In the genomic region with DNA sequence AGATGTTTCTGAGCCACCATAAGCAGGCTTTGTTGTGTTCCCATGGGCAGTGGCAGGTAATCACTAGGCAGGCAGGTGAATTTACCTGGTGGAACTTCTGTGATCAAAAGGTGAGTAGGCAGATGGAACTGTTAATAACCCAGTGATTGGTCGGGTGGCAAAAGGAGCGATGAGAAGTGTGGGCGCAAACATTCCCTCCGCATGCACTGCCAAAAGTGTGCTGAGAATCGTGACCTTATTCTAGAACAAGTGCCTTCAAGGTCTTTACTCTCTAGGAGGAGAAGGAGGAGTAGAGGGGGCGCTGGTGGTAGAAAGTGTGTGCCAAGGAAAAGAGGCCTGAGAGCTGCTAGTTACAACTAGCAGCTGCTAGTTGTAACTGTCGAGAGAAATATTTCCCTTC, we compare ENCODE assay signal across 18 cellular contexts. TPM values are rescaled to one million over a fixed set of nuclear protein-coding genes. Genes with fewer than 3 reads are reported as not detected.
DNase-seq lines count a peak whose midpoint lies in the region; ATAC-seq, FAIRE-seq and TF ChIP-seq lines count a peak whose summit lies in the region.
"Had no signal": no experiment of that assay in that cellular context is flagged by ENCODE, and none has a peak within 500 bp of the region (broad histone marks: within the 10 kb centered on the region; RNA-seq: fewer than 3 reads in every experiment).

No MANE protein-coding gene starts in this region.

- peaks cover 7 to 16% of the 10 kb centered on the region in 2 donors for H3K4me1 ChIP-seq in kidney (ENCODE audit: control insufficient read depth in 1 of 2, insufficient read depth in 1 of 2, low read depth in 1 of 2, low read length in 2 of 2)

- intact Hi-C loops in natural killer cell (cut with micrococcal nuclease) (loop anchor here (5.0 kb wide), 1 partner anchor 222 kb away; no protein-coding TSS in a partner anchor), kidney (cut with DNase I) (no loop called here)

- H3K4me3 Mint-ChIP-seq in natural killer cell, result no peak overlapping the region
- H3K4me3 Mint-ChIP-seq in natural killer cell treated with Interleukin-12 subunit alpha and Interleukin-12 subunit beta and Interleukin-15 and Interleukin-18, amount 100 ng/mL, for 72 hours, result no peak overlapping the region

- H3K9me3 ChIP-seq in kidney (ENCODE audit: control insufficient read depth in 1 of 2, low read length in 2 of 2), result no peaks in the 10 kb centered on the region
- H3K9me3 ChIP-seq: BLaER1 had no signal

- H3K27me3 Mint-ChIP-seq in natural killer cell (ENCODE audit: low read depth in 2 of 2), result peaks cover 0 to 9% of the 10 kb centered on the region in 2 donors
- peaks cover 4 to 5% of the 10 kb centered on the region in 2 donors for H3K27me3 Mint-ChIP-seq in natural killer cell treated with Interleukin-12 subunit alpha and Interleukin-12 subunit beta and Interleukin-15 and Interleukin-18, amount 100 ng/mL, for 72 hours

- DNase-seq in NCI-H510A treated with DMSO at 0.1 percent for 48 hours (lab: John Stamatoyannopoulos, UW) (peak; percentile 33), NCI-H510A (lab: John Stamatoyannopoulos, UW) (no peak), natural killer cell (no peak), kidney (no peak), NCI-H1092 treated with DMSO at 0.1 percent for 48 hours (lab: John Stamatoyannopoulos, UW) (no peak), NAMALWA (ENCODE audit: low spot score) (no peak), NCI-H526 (lab: John Stamatoyannopoulos, UW) (no peak)
- no peak for DNase-seq in natural killer cell treated with Interleukin-12 subunit alpha and Interleukin-12 subunit beta and Interleukin-15 and Interleukin-18, amount 100 ng/mL, for 72 hours (ENCODE audit: low spot score)
- DNase-seq: GM23248, Kasumi-1, MV-4-11, NCI-H146, NCI-H2081 treated with DMSO at 0.1 percent for 48 hours, NCI-H345, SHP77 treated with DMSO at 0.1 percent for 48 hours had no signal

- FAIRE-seq in kidney (lab: Jason Lieb, UNC), result no peak

- H3K27ac Mint-ChIP-seq in natural killer cell, result peak overlapping the region; percentile 23 to 86
- no peak overlapping the region for H3K27ac Mint-ChIP-seq in natural killer cell treated with Interleukin-12 subunit alpha and Interleukin-12 subunit beta and Interleukin-15 and Interleukin-18, amount 100 ng/mL, for 72 hours

- no peak overlapping the region for H3K9ac ChIP-seq in kidney (ENCODE audit: low read length in 2 of 2)
- H3K9ac ChIP-seq: BLaER1, GM23248 had no signal

- H3K36me3 ChIP-seq in kidney (ENCODE audit: control insufficient read depth in 1 of 2, insufficient read depth in 2 of 2, low read length in 2 of 2), result no peaks in the 10 kb centered on the region
- H3K36me3 ChIP-seq: BLaER1 had no signal

- peak overlapping the region; percentile 16 to 35 for H3K27ac ChIP-seq in kidney (ENCODE audit: low read depth in 2 of 2, low read length in 2 of 2)
- H3K27ac ChIP-seq: 22Rv1, BLaER1, GM23248 had no signal

- H3K36me3 Mint-ChIP-seq in natural killer cell, result no peaks in the 10 kb centered on the region
- H3K36me3 Mint-ChIP-seq in natural killer cell treated with Interleukin-12 subunit alpha and Interleukin-12 subunit beta and Interleukin-15 and Interleukin-18, amount 100 ng/mL, for 72 hours, result no peaks in the 10 kb centered on the region

- H3K4me3 ChIP-seq in kidney (ENCODE audit: low read length in 2 of 2), result no peak overlapping the region
- H3K4me3 ChIP-seq: BLaER1, GM23248 had no signal

- ATAC-seq in natural killer cell, result no peak
- no peak for ATAC-seq in natural killer cell treated with Interleukin-12 subunit alpha and Interleukin-12 subunit beta and Interleukin-15 and Interleukin-18, amount 100 ng/mL, for 72 hours
- ATAC-seq: HCT116 had no signal

- peaks cover 56 to 76% of the 10 kb centered on the region in 2 donors for H3K4me1 Mint-ChIP-seq in natural killer cell
- peaks cover 41 to 42% of the 10 kb centered on the region in 2 donors for H3K4me1 Mint-ChIP-seq in natural killer cell treated with Interleukin-12 subunit alpha and Interleukin-12 subunit beta and Interleukin-15 and Interleukin-18, amount 100 ng/mL, for 72 hours (ENCODE audit: low read depth in 2 of 2)

- TF ChIP-seq CTCF in natural killer cell (IDR thresholded peaks at IDR 0.05) (no peak), kidney (IDR thresholded peaks at IDR 0.05; ENCODE audit: borderline replicate concordance, extremely low read depth, insufficient read depth) (no peak)

- no peaks in the 10 kb centered on the region for H3K9me3 Mint-ChIP-seq in natural killer cell
- no peaks in the 10 kb centered on the region for H3K9me3 Mint-ChIP-seq in natural killer cell treated with Interleukin-12 subunit alpha and Interleukin-12 subunit beta and Interleukin-15 and Interleukin-18, amount 100 ng/mL, for 72 hours

RNA-seq across cellular contexts. Expression of gene OTULINL, which starts 3.3 kb away (rescaled TPM):
- total RNA-seq in natural killer cell, result 10 to 100 TPM; 33.0 to 67.4 (median 51.8) TPM
- 10 to 100 TPM; 10.7 to 14.6 TPM for total RNA-seq in natural killer cell treated with Interleukin-12 subunit alpha and Interleukin-12 subunit beta and Interleukin-15 and Interleukin-18, amount 100 ng/mL, for 72 hours
- total RNA-seq in kidney, result 10.8 TPM
- polyA plus RNA-seq in kidney (ENCODE audit: insufficient read depth, low read depth, low replicate concordance), result 7.1 TPM

Comparison
In these comparisons a context has a peak if more than half of its experiments do, and no peak if none do; other contexts are left out.
1. H3K27ac Mint-ChIP-seq: peak in natural killer cell (2 of 2); none in natural killer cell treated with Interleukin-12 subunit alpha and Interleukin-12 subunit beta and Interleukin-15 and Interleukin-18, amount 100 ng/mL, for 72 hours (0 of 2).